14 cellular contexts compared by ENCODE assay signal in the genomic region with DNA sequence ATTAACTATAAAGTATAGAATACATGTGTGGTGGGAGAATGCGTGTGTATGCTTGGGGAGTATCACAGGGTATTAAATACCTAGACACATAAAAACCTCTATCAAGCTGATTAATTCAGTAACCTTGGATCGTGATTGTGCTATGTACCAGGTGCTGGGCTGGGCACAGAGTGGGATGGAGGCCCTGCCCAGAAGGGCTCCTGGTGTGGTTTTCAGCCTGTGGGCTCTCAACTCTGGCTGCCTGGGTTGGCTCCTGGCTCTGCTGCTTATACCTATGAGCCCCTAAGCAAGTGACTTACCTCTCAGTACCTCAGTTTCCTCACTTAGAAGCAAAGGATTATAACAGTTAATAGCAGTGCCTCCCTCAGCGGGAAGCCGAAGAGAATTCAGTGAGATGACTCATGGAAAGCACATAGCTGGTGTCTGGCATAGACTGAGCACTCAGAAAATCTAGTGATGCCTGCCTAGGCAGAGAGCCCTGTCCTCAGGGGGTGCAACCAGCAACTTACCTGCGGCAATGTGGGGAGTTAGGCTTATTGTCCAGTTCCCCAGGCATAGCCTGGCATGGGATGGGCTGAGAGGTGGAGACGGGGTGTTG.
DNase-seq lines count a peak whose midpoint lies in the region; ATAC-seq and TF ChIP-seq lines count a peak whose summit lies in the region.
"Had no signal": no experiment of that assay in that cellular context is flagged by ENCODE, and none has a peak within 500 bp of the region (broad histone marks: within the 10 kb centered on the region; RNA-seq: fewer than 3 reads in every experiment).

No MANE protein-coding gene starts in this region.

- peaks cover 92% of the 10 kb centered on the region for H3K4me1 Mint-ChIP-seq in Calu3 (ENCODE audit: low read depth, unreplicated experiment)
- H3K4me1 Mint-ChIP-seq: CD4-positive, CD25-positive, alpha-beta regulatory T cell; stimulated activated memory B cell treated with anti-CD40 and anti-IgM and Interleukin-4, amounts not matched to agents 10 μg/mL and 1 μg/mL and 100 μg/mL, for 72 hours had no signal

- no CpG with 5 or more reads among the region's 6 CpGs for WGBS in trophoblast cell (ENCODE audit: extremely low coverage, insufficient coverage, insufficient read length)
- 87 to 94% methylated on average over 6 of the region's 6 CpGs for WGBS in sigmoid colon, 2 donors

- no peaks in the 10 kb centered on the region for H3K27me3 Mint-ChIP-seq in Calu3 (ENCODE audit: unreplicated experiment)
- H3K27me3 Mint-ChIP-seq: stimulated activated memory B cell treated with anti-CD40 and anti-IgM and Interleukin-4, amounts not matched to agents 10 μg/mL and 1 μg/mL and 100 μg/mL, for 72 hours had no signal

- DNase-seq in Calu3 = no peak
- peak; percentile 18 for DNase-seq in PC-3
- no peak for DNase-seq in trophoblast cell
- DNase-seq in stimulated activated CD4-positive, alpha-beta T cell treated with anti-CD3 and anti-CD28 coated beads, Interleukin-4, amount 100 ng/mL, for 4 hours = no peak
- no peak for DNase-seq in NCI-H526 treated with DMSO at 0.1 percent for 48 hours (lab: John Stamatoyannopoulos, UW)
- DNase-seq in sigmoid colon = no peak
- DNase-seq: activated CD4-positive, alpha-beta T cell treated with anti-CD3 and anti-CD28 coated beads, Interleukin-2, amount 50 U/mL, for 48 hours; CD4-positive, CD25-positive, alpha-beta regulatory T cell; NCI-H345; posterior cingulate gyrus had no signal

- TF ChIP-seq EP300 in sigmoid colon (IDR thresholded peaks at IDR 0.05) = no peak

- H3K27ac Mint-ChIP-seq in Calu3 (ENCODE audit: unreplicated experiment) = peak overlapping the region; percentile 0
- H3K27ac Mint-ChIP-seq: activated T-helper 17 cell treated with anti-CD3 and anti-CD28 coated beads, Interleukin-2, amount 50 U/mL, for 72 hours; CD4-positive, CD25-positive, alpha-beta regulatory T cell; stimulated activated memory B cell treated with anti-CD40 and anti-IgM and Interleukin-4, amounts not matched to agents 10 μg/mL and 1 μg/mL and 100 μg/mL, for 72 hours had no signal

- H3K4me2 ChIP-seq in PC-3 (ENCODE audit: low read length) (no peak overlapping the region), trophoblast cell (ENCODE audit: low read length) (no peak overlapping the region)

- peak overlapping the region; percentile 32 for H3K14ac ChIP-seq in trophoblast cell (ENCODE audit: low read length)

- peak overlapping the region; percentile 36 for H2AK5ac ChIP-seq in trophoblast cell (ENCODE audit: low read length)

- peaks cover 11% of the 10 kb centered on the region for H3K36me3 Mint-ChIP-seq in Calu3 (ENCODE audit: insufficient read depth, unreplicated experiment)
- H3K36me3 Mint-ChIP-seq: CD4-positive, CD25-positive, alpha-beta regulatory T cell; stimulated activated memory B cell treated with anti-CD40 and anti-IgM and Interleukin-4, amounts not matched to agents 10 μg/mL and 1 μg/mL and 100 μg/mL, for 72 hours had no signal

- H2AFZ ChIP-seq in PC-3 (ENCODE audit: low read length) = no peak overlapping the region
- no peak overlapping the region for H2AFZ ChIP-seq in trophoblast cell (ENCODE audit: insufficient read depth, low read length, poor library complexity)

- H3K27me3 ChIP-seq in PC-3 (ENCODE audit: low read length) (no peaks in the 10 kb centered on the region), trophoblast cell (ENCODE audit: insufficient read depth, low read length) (no peaks in the 10 kb centered on the region), sigmoid colon (no peaks in the 10 kb centered on the region)

- H2BK120ac ChIP-seq in trophoblast cell (ENCODE audit: insufficient read depth, low read length, poor library complexity) = peak overlapping the region; percentile 48

- H3F3A ChIP-seq in PC-3 (ENCODE audit: low read length, unreplicated experiment) = peaks cover 7% of the 10 kb centered on the region

- H3K18ac ChIP-seq in trophoblast cell (ENCODE audit: low read length) = peak overlapping the region; percentile 31

- H3K4me3 ChIP-seq in PC-3 (ENCODE audit: low read length) = no peak overlapping the region
- no peak overlapping the region for H3K4me3 ChIP-seq in trophoblast cell (ENCODE audit: low read depth, low read length)
- H3K4me3 ChIP-seq in sigmoid colon = no peak overlapping the region

- H4K12ac ChIP-seq in trophoblast cell (ENCODE audit: low read depth, low read length) = no peak overlapping the region

- no peaks in the 10 kb centered on the region for H3K9me2 ChIP-seq in PC-3 (replicated peaks; ENCODE audit: low read length)

- H3K36me3 ChIP-seq in PC-3 (ENCODE audit: low read depth, low read length) (no peaks in the 10 kb centered on the region), trophoblast cell (ENCODE audit: control insufficient read depth in 1 of 2, insufficient read depth in 2 of 2, low read length in 2 of 2) (no peaks in the 10 kb centered on the region), sigmoid colon (no peaks in the 10 kb centered on the region)

- H4K91ac ChIP-seq in trophoblast cell (ENCODE audit: low read depth, low read length) = peak overlapping the region; percentile 49

- peaks cover 33% of the 10 kb centered on the region for H3K79me1 ChIP-seq in trophoblast cell (ENCODE audit: low read length)

- H3K27ac ChIP-seq in PC-3 (ENCODE audit: low read length) (no peak overlapping the region), trophoblast cell (ENCODE audit: low read depth, low read length) (peak overlapping the region; percentile 48), sigmoid colon (no peak overlapping the region)

- POLR2A ChIA-PET in PC-3 (lab: Charles Lee; ENCODE audit: unreplicated experiment) = no interaction called here

- peak overlapping the region; percentile 28 for H2BK5ac ChIP-seq in trophoblast cell (ENCODE audit: low read depth, low read length, poor library complexity)

- TF ChIP-seq CTCF in Calu3 (IDR thresholded peaks at IDR 0.05; ENCODE audit: unreplicated experiment) (no peak), PC-3 (conservative IDR thresholded peaks at IDR 0.05; ENCODE audit: low read depth, low read length) (no peak), sigmoid colon (IDR thresholded peaks at IDR 0.05) (no peak)

- H2BK12ac ChIP-seq in trophoblast cell (ENCODE audit: low read length) = peak overlapping the region; percentile 68

- peak overlapping the region; percentile 11 for H3K4ac ChIP-seq in trophoblast cell (ENCODE audit: low read depth, low read length)

- H4K20me1 ChIP-seq in PC-3 (ENCODE audit: low read length) = no peaks in the 10 kb centered on the region

- H3K9me3 ChIP-seq in PC-3 (ENCODE audit: low read length) (no peaks in the 10 kb centered on the region), trophoblast cell (ENCODE audit: insufficient read depth, low read depth, low read length) (peaks cover 2% of the 10 kb centered on the region), sigmoid colon (no peaks in the 10 kb centered on the region)

- TF ChIP-seq POLR2A in sigmoid colon (IDR thresholded peaks at IDR 0.05) = no peak

- CTCF ChIA-PET in Calu3 (lab: Charles Lee) = no interaction called here
- CTCF ChIA-PET in PC-3 (lab: Charles Lee) = interaction anchor here (0.6 kb wide), 1 partner anchor 1249 kb away, joined by 3 read pairs; no protein-coding TSS in a partner anchor

- intact Hi-C loops in Calu3 (cut with micrococcal nuclease; ENCODE audit: unreplicated experiment) (no loop called here), PC-3 (cut with micrococcal nuclease) (no loop called here), sigmoid colon (cut with DNase I) (no loop called here)

- no peaks in the 10 kb centered on the region for H3K79me2 ChIP-seq in PC-3 (ENCODE audit: low read length)
- H3K79me2 ChIP-seq in trophoblast cell (ENCODE audit: control insufficient read depth, insufficient read depth, low read length, poor library complexity) = no peaks in the 10 kb centered on the region

- ATAC-seq in PC-3 = peak; percentile 23; the same call in 1 of the 2 replicates
- peak; percentile 21 for ATAC-seq in esophagus mucosa
- no peak for ATAC-seq in GM21423 (IDR thresholded peaks at IDR 0.05; ENCODE audit: unreplicated experiment)
- ATAC-seq: activated T-helper 17 cell treated with anti-CD3 and anti-CD28 coated beads, Interleukin-2, amount 50 U/mL, for 72 hours; stimulated activated memory B cell treated with anti-CD40 and anti-IgM and Interleukin-4, amounts not matched to agents 10 μg/mL and 1 μg/mL and 100 μg/mL, for 72 hours had no signal

- BruUV-seq in Calu3 (replicated peaks; lab: Mats Ljungman, UMichigan) (no TSS peak), PC-3 (replicated peaks; lab: Mats Ljungman, UMichigan) (no TSS peak)

- H3K9ac ChIP-seq in PC-3 (ENCODE audit: low read length) (no peak overlapping the region), trophoblast cell (ENCODE audit: low read length) (no peak overlapping the region)

- no peak overlapping the region for H3K23ac ChIP-seq in trophoblast cell (ENCODE audit: low read length)

- peaks cover 46% of the 10 kb centered on the region for H3K4me1 ChIP-seq in PC-3 (ENCODE audit: insufficient read depth, low read length)
- peaks cover 56 to 58% of the 10 kb centered on the region in 2 experiments for H3K4me1 ChIP-seq in trophoblast cell (ENCODE audit: control insufficient read depth in 1 of 2, insufficient read depth in 2 of 2, low read length in 2 of 2)
- peaks cover 0 to 29% (median 20%) of the 10 kb centered on the region in 4 donors for H3K4me1 ChIP-seq in sigmoid colon

- no peak overlapping the region for H3K4me3 Mint-ChIP-seq in Calu3 (ENCODE audit: low read depth, unreplicated experiment)
- H3K4me3 Mint-ChIP-seq: activated T-helper 17 cell treated with anti-CD3 and anti-CD28 coated beads, Interleukin-2, amount 50 U/mL, for 72 hours; CD4-positive, CD25-positive, alpha-beta regulatory T cell; stimulated activated memory B cell treated with anti-CD40 and anti-IgM and Interleukin-4, amounts not matched to agents 10 μg/mL and 1 μg/mL and 100 μg/mL, for 72 hours had no signal

- peak overlapping the region; percentile 12 for H4K8ac ChIP-seq in trophoblast cell (ENCODE audit: low read depth, low read length)

- no peaks in the 10 kb centered on the region for H3K9me3 Mint-ChIP-seq in Calu3 (ENCODE audit: low read depth, unreplicated experiment)
- H3K9me3 Mint-ChIP-seq: activated T-helper 17 cell treated with anti-CD3 and anti-CD28 coated beads, Interleukin-2, amount 50 U/mL, for 72 hours; CD4-positive, CD25-positive, alpha-beta regulatory T cell; stimulated activated memory B cell treated with anti-CD40 and anti-IgM and Interleukin-4, amounts not matched to agents 10 μg/mL and 1 μg/mL and 100 μg/mL, for 72 hours had no signal
